8 cellular contexts compared by ENCODE assay signal in genomic region chr1:113859478-113860175, GRCh38. TPM values are rescaled to one million over a fixed set of nuclear protein-coding genes. Genes with fewer than 3 reads are reported as not detected.
DNase-seq lines count a peak whose midpoint lies in the region; ATAC-seq and TF ChIP-seq lines count a peak whose summit lies in the region.

No MANE protein-coding gene starts in this region.

- peak overlapping the region in 6 of 8 donors; percentile 25 to 66 (median 46) for H3K4me3 Mint-ChIP-seq in CD4-positive, alpha-beta memory T cell
- peak overlapping the region; percentile 21 for H3K4me3 Mint-ChIP-seq in activated T-helper 17 cell treated with anti-CD3 and anti-CD28 coated beads, Interleukin-2, amount 50 U/mL, for 72 hours
- no peak overlapping the region for H3K4me3 Mint-ChIP-seq in mesothelial cell of epicardium

- H3K27ac ChIP-seq in CD4-positive, alpha-beta memory T cell (ENCODE audit: low read depth, low read length), result no peak overlapping the region

- no peak overlapping the region for H3K4me3 ChIP-seq in CD4-positive, alpha-beta memory T cell (ENCODE audit: low read length in 2 of 2)

- CTCF ChIA-PET in CD4-positive, alpha-beta memory T cell (lab: Charles Lee; ENCODE audit: partially characterized antibody), result interaction anchor here (0.6 to 2.3 kb wide), 14 partner anchors 9 to 1249 kb away, joined by 3 to 10 read pairs (median 3); partner anchors contain the start of genes AP4B1 and RSBN1

- intact Hi-C loops in CD4-positive, alpha-beta memory T cell (cut with micrococcal nuclease), result loop anchor here (2.0 kb wide), 1 partner anchor 13 kb away; no protein-coding TSS in a partner anchor

- peak overlapping the region in 6 of 7 donors; percentile 55 to 89 (median 86) for H3K27ac Mint-ChIP-seq in CD4-positive, alpha-beta memory T cell
- H3K27ac Mint-ChIP-seq in activated T-helper 17 cell treated with anti-CD3 and anti-CD28 coated beads, Interleukin-2, amount 50 U/mL, for 72 hours, result peak overlapping the region; percentile 51
- H3K27ac Mint-ChIP-seq in mesothelial cell of epicardium, result no peak overlapping the region

- TF ChIP-seq CTCF in mesothelial cell of epicardium (IDR thresholded peaks at IDR 0.05; ENCODE audit: unreplicated experiment), result no peak

- H3K9me3 Mint-ChIP-seq in CD4-positive, alpha-beta memory T cell, result no peaks in the 10 kb centered on the region
- no peaks in the 10 kb centered on the region for H3K9me3 Mint-ChIP-seq in activated T-helper 17 cell treated with anti-CD3 and anti-CD28 coated beads, Interleukin-2, amount 50 U/mL, for 72 hours
- H3K9me3 Mint-ChIP-seq in mesothelial cell of epicardium, result no peaks in the 10 kb centered on the region

- no peaks in the 10 kb centered on the region for H3K27me3 ChIP-seq in CD4-positive, alpha-beta memory T cell (ENCODE audit: insufficient read depth, low read length)

- no peaks in the 10 kb centered on the region for H3K9me3 ChIP-seq in CD4-positive, alpha-beta memory T cell (ENCODE audit: control insufficient read depth in 1 of 2, low read length in 2 of 2)

- H3K4me1 ChIP-seq in CD4-positive, alpha-beta memory T cell (ENCODE audit: insufficient read depth, low read length), result peaks cover 24% of the 10 kb centered on the region

- peaks cover 20% of the 10 kb centered on the region for H3K36me3 ChIP-seq in CD4-positive, alpha-beta memory T cell (ENCODE audit: insufficient read depth, low read length)

- H3K4me1 Mint-ChIP-seq in CD4-positive, alpha-beta memory T cell, result peaks cover 23 to 39% (median 35%) of the 10 kb centered on the region in 4 donors
- H3K4me1 Mint-ChIP-seq in activated T-helper 17 cell treated with anti-CD3 and anti-CD28 coated beads, Interleukin-2, amount 50 U/mL, for 72 hours, result peaks cover 21% of the 10 kb centered on the region
- peaks cover 2% of the 10 kb centered on the region for H3K4me1 Mint-ChIP-seq in mesothelial cell of epicardium

- no peak for DNase-seq in CD4-positive, alpha-beta memory T cell
- DNase-seq in NCI-H1436 (lab: John Stamatoyannopoulos, UW) (no peak), NCI-H82 (lab: John Stamatoyannopoulos, UW) (no peak), mesothelial cell of epicardium (ENCODE audit: low spot score in 2 of 2, unreplicated experiment in 2 of 2) (no peak), NCI-H2081 (lab: John Stamatoyannopoulos, UW) (no peak)

- ATAC-seq in GM19455 (IDR thresholded peaks at IDR 0.05; ENCODE audit: unreplicated experiment) (peak; percentile 85), HG03354 (IDR thresholded peaks at IDR 0.05; ENCODE audit: poor library complexity, severe bottlenecking, unreplicated experiment) (peak; percentile 92)
- ATAC-seq in activated T-helper 17 cell treated with anti-CD3 and anti-CD28 coated beads, Interleukin-2, amount 50 U/mL, for 72 hours (replicated peaks), result peak; percentile 40

- no peaks in the 10 kb centered on the region for H3K27me3 Mint-ChIP-seq in CD4-positive, alpha-beta memory T cell
- no peaks in the 10 kb centered on the region for H3K27me3 Mint-ChIP-seq in activated T-helper 17 cell treated with anti-CD3 and anti-CD28 coated beads, Interleukin-2, amount 50 U/mL, for 72 hours
- no peaks in the 10 kb centered on the region for H3K27me3 Mint-ChIP-seq in mesothelial cell of epicardium (ENCODE audit: low read depth)

- H3K36me3 Mint-ChIP-seq in CD4-positive, alpha-beta memory T cell, result peaks cover 36 to 56% of the 10 kb centered on the region in 2 donors
- peaks cover 78% of the 10 kb centered on the region for H3K36me3 Mint-ChIP-seq in activated T-helper 17 cell treated with anti-CD3 and anti-CD28 coated beads, Interleukin-2, amount 50 U/mL, for 72 hours (ENCODE audit: low read depth)
- H3K36me3 Mint-ChIP-seq in mesothelial cell of epicardium, result no peaks in the 10 kb centered on the region

- POLR2A ChIA-PET in CD4-positive, alpha-beta memory T cell (lab: Charles Lee; ENCODE audit: partially characterized antibody), result interaction anchor here (0.8 to 2.6 kb wide), 7 partner anchors 8 to 70 kb away, joined by 3 to 9 read pairs (median 3); partner anchors contain the start of genes AP4B1 and HIPK1

RNA-seq across cellular contexts. Expression of gene PTPN22, which starts 11.9 kb away (rescaled TPM):
- 10 to 100 TPM; 32.2 to 33.7 TPM for total RNA-seq in CD4-positive, alpha-beta memory T cell
- polyA plus RNA-seq in CD4-positive, alpha-beta memory T cell, result 10 to 100 TPM; 38.1 to 66.1 TPM
- 10 to 100 TPM; 55.9 to 70.1 TPM for total RNA-seq in activated T-helper 17 cell treated with anti-CD3 and anti-CD28 coated beads, Interleukin-2, amount 50 U/mL, for 72 hours
- total RNA-seq in mesothelial cell of epicardium, result 0.11 TPM in 1 of 3 replicates, not detected in the others

RNA-seq across cellular contexts. Expression of gene BCL2L15, which starts 27.8 kb away (rescaled TPM):
- total RNA-seq in CD4-positive, alpha-beta memory T cell, result 1 to 10 TPM; 1.3 to 2.1 TPM
- 1 to 10 TPM in 1 of 2 donors, under 1 TPM in 1; 0.75 to 1.3 TPM for polyA plus RNA-seq in CD4-positive, alpha-beta memory T cell
- 1 to 10 TPM in 1 of 2 donors, under 1 TPM in 1; 0.99 to 4.4 TPM for total RNA-seq in activated T-helper 17 cell treated with anti-CD3 and anti-CD28 coated beads, Interleukin-2, amount 50 U/mL, for 72 hours
- total RNA-seq in mesothelial cell of epicardium, result 0.27 to 1.1 TPM (median 0.55 TPM) in 3 replicates

RNA-seq across cellular contexts. Expression of gene AP4B1, which starts 45.0 kb away (rescaled TPM):
- total RNA-seq in CD4-positive, alpha-beta memory T cell, result 10 to 100 TPM; 74.5 to 75.5 TPM
- 10 to 100 TPM in 1 of 2 donors, 1 to 10 TPM in 1; 8.9 to 12.9 TPM for polyA plus RNA-seq in CD4-positive, alpha-beta memory T cell
- total RNA-seq in activated T-helper 17 cell treated with anti-CD3 and anti-CD28 coated beads, Interleukin-2, amount 50 U/mL, for 72 hours, result 10 to 100 TPM; 46.5 to 61.7 TPM
- 26.8 to 31.6 TPM (median 31.6 TPM) in 3 replicates for total RNA-seq in mesothelial cell of epicardium

RNA-seq across cellular contexts. Expression of gene DCLRE1B, which starts 45.5 kb away (rescaled TPM):
- total RNA-seq in CD4-positive, alpha-beta memory T cell, result 1 to 10 TPM; 5.1 to 5.4 TPM
- 1 to 10 TPM; 2.8 to 5.3 TPM for polyA plus RNA-seq in CD4-positive, alpha-beta memory T cell
- 10 to 100 TPM; 16.1 to 21.4 TPM for total RNA-seq in activated T-helper 17 cell treated with anti-CD3 and anti-CD28 coated beads, Interleukin-2, amount 50 U/mL, for 72 hours
- 8.1 to 10.0 TPM (median 9.5 TPM) in 3 replicates for total RNA-seq in mesothelial cell of epicardium

RNA-seq across cellular contexts. Expression of gene RSBN1, which starts 47.4 kb away (rescaled TPM):
- total RNA-seq in CD4-positive, alpha-beta memory T cell, result 10 to 100 TPM; 58.7 to 60.2 TPM
- 10 to 100 TPM; 41.1 to 52.0 TPM for polyA plus RNA-seq in CD4-positive, alpha-beta memory T cell
- 10 to 100 TPM; 22.2 to 47.4 TPM for total RNA-seq in activated T-helper 17 cell treated with anti-CD3 and anti-CD28 coated beads, Interleukin-2, amount 50 U/mL, for 72 hours
- 23.7 to 27.7 TPM (median 24.7 TPM) in 3 replicates for total RNA-seq in mesothelial cell of epicardium

Comparison
In these comparisons a context has a peak if more than half of its experiments do, and no peak if none do; other contexts are left out.
1. ATAC-seq: peak in every context shown above with its lines; median percentile 92 in HG03354; 85 in GM19455; 40 in activated T-helper 17 cell treated with anti-CD3 and anti-CD28 coated beads, Interleukin-2, amount 50 U/mL, for 72 hours.
2. RNA of gene PTPN22, which starts 11.9 kb away (total RNA-seq): 55.9 to 70.1 TPM in activated T-helper 17 cell treated with anti-CD3 and anti-CD28 coated beads, Interleukin-2, amount 50 U/mL, for 72 hours and 32.2 to 33.7 TPM in CD4-positive, alpha-beta memory T cell; 0.11 TPM in mesothelial cell of epicardium; every median in the first group is over 10 times any median in the second.